ENCODE assay signal across 8 cellular contexts in the genomic region with DNA sequence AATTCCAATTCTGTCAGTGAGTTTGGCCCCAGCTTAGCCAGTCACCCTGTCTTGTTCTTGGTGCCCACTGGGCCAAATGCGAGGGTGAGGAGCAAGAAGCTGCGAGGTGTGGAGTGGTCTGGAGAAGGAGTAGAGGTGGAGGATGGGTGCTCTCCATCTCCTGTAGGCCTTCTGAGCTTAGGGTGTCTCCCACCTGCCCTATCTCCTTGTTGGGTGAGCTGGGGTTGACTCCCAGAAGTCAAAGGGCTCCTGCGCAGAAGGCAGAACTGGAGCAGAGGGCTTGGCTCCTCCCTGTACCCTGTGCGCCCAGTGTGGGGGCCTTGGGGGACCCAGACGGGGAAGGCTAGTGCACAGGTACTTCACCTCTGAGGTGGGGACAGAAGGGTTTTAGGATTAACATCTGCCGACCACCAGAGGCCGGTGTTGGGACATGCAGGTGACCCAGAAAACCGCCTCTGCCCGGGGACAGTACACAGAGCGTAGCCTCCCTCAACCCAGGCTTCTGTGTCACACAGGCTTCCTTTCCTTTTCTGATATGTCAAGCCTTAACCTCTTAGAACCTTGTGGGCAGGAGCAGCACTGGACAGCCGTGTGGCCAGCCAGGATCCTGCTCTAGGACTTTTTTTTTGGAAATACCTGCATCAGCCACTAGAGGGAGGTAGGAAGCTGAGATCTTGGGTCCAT. TPM values are rescaled to one million over a fixed set of nuclear protein-coding genes. Genes with fewer than 3 reads are reported as not detected.
A peak's percentile ranks its signal among the peaks of the same experiment; 100 is the strongest.
DNase-seq lines count a peak whose midpoint lies in the region; ATAC-seq and TF ChIP-seq lines count a peak whose summit lies in the region.

No MANE protein-coding gene starts in this region.

- H3K27me3 ChIP-seq in iPS-18a (ENCODE audit: control insufficient read depth, insufficient read depth, low read length) = no peaks in the 10 kb centered on the region

- no peak overlapping the region for H3K9ac ChIP-seq in iPS-18a (ENCODE audit: low read length)

- H3K4me3 ChIP-seq in astrocyte of the spinal cord (ENCODE audit: low read depth, low read length) = no peak overlapping the region
- H3K4me3 ChIP-seq in iPS-18a (ENCODE audit: low read length) = peak overlapping the region; percentile 21

- TF ChIP-seq CTCF in C4-2B (conservative IDR thresholded peaks at IDR 0.05) (peak; percentile 96), astrocyte of the spinal cord (IDR thresholded peaks at IDR 0.05; ENCODE audit: low read depth, low read length) (peak; percentile 75)

- DNase-seq in Kasumi-1 (lab: John Stamatoyannopoulos, UW) = peak; percentile 39 to 60
- peak; percentile 60 for DNase-seq in SK-N-DZ (ENCODE audit: low spot score)
- peak; percentile 56 for DNase-seq in astrocyte of the spinal cord (ENCODE audit: low read depth, low spot score)
- peak; percentile 17 for DNase-seq in smooth muscle cell of the brain vasculature (ENCODE audit: low read depth, low spot score)
- DNase-seq in cortex of kidney (lab: John Stamatoyannopoulos, UW) = no peak

- H3K36me3 ChIP-seq in iPS-18a (ENCODE audit: control insufficient read depth, low read depth, low read length) = no peaks in the 10 kb centered on the region

- peak; percentile 47 for ATAC-seq in GM18909 (IDR thresholded peaks at IDR 0.05; ENCODE audit: poor library complexity, unreplicated experiment)

- in situ Hi-C loops in astrocyte of the spinal cord (cut with HindIII; ENCODE audit: low sequenced_read_pairs) = no loop called here

- no peaks in the 10 kb centered on the region for H3K9me3 ChIP-seq in iPS-18a (ENCODE audit: control insufficient read depth, low read depth, low read length)

- H3K4me1 ChIP-seq in iPS-18a (ENCODE audit: control insufficient read depth, low read depth, low read length) = no peaks in the 10 kb centered on the region

- no peak overlapping the region for H3K27ac ChIP-seq in C4-2B
- H3K27ac ChIP-seq in iPS-18a (ENCODE audit: low read length) = no peak overlapping the region

RNA-seq across cellular contexts. Expression of a gene that starts 16.9 kb away (rescaled TPM):
- 0.19 TPM in 1 of 2 replicates, not detected in the other for polyA plus RNA-seq in SK-N-DZ (2014; cell fraction: cytosol; rRNA removed)
- polyA plus RNA-seq in SK-N-DZ (2014; cell fraction: nucleus; rRNA removed) = not detected in 2 replicates

RNA-seq across cellular contexts. Expression of a gene that starts 30.3 kb away (rescaled TPM):
- 12.6 and 13.5 TPM in 2 replicates for polyA plus RNA-seq in SK-N-DZ (2014; cell fraction: cytosol; rRNA removed)
- 20.1 and 28.1 TPM in 2 replicates for polyA plus RNA-seq in SK-N-DZ (2014; cell fraction: nucleus; rRNA removed)

RNA-seq across cellular contexts. Expression of a gene that starts 35.9 kb away (rescaled TPM):
- 1.4 and 1.5 TPM in 2 replicates for polyA plus RNA-seq in SK-N-DZ (2014; cell fraction: cytosol; rRNA removed)
- 0.74 and 1.9 TPM in 2 replicates for polyA plus RNA-seq in SK-N-DZ (2014; cell fraction: nucleus; rRNA removed)
